Comparison of ENCODE assay signal across 1 cellular context in genomic region chr16:79673635-79674034, GRCh38.
TF ChIP-seq lines count a peak whose summit lies in the region.

No MANE protein-coding gene starts in this region.

TF ChIP-seq in K562, 482 proteins besides CTCF, POLR2A, EP300 and RAD21 (continued from another document and continues in another):
- TF ChIP-seq AFF1 (IDR thresholded peaks at IDR 0.05; ENCODE audit: low read depth in 1 of 2, partially characterized antibody in 2 of 2) (no peak), SIX5 (IDR thresholded peaks at IDR 0.05; ENCODE audit: borderline replicate concordance in 1 of 2, insufficient read depth in 1 of 2, low read depth in 1 of 2, low read length in 2 of 2) (no peak), FOXA3 (CRISPR knock-in tag; conservative IDR thresholded peaks at IDR 0.05 in 1 of 2, IDR thresholded peaks at IDR 0.05 in 1 of 2) (no peak), ETV6 (IDR thresholded peaks at IDR 0.05; ENCODE audit: borderline replicate concordance in 1 of 2, low read depth in 2 of 2, low read length in 1 of 2) (no peak), ETV6 (CRISPR knock-in tag; IDR thresholded peaks at IDR 0.05; ENCODE audit: borderline replicate concordance) (no peak), SLC30A9 (CRISPR knock-in tag; IDR thresholded peaks at IDR 0.05) (no peak), RB1 (IDR thresholded peaks at IDR 0.05; ENCODE audit: low read depth) (no peak), MBD2 (IDR thresholded peaks at IDR 0.05; ENCODE audit: borderline replicate concordance, low read depth) (no peak), ZNF668 (CRISPR knock-in tag; IDR thresholded peaks at IDR 0.05) (no peak), CBX8 (IDR thresholded peaks at IDR 0.05; ENCODE audit: borderline replicate concordance, extremely low read depth, low read depth, low read length, poor library complexity, severe bottlenecking) (no peak), ZNF583 (CRISPR knock-in tag; IDR thresholded peaks at IDR 0.05) (no peak), ZBTB11 (CRISPR knock-in tag; IDR thresholded peaks at IDR 0.05) (peak in 1 of 3 experiments; percentile 30; a peak in 1 of 6 replicates), NKRF (IDR thresholded peaks at IDR 0.05; ENCODE audit: borderline replicate concordance) (no peak), MAFF (IDR thresholded peaks at IDR 0.05; ENCODE audit: low read length) (peak; percentile 4; the same call in 1 of the 2 replicates), CTCFL (IDR thresholded peaks at IDR 0.05; ENCODE audit: borderline replicate concordance, insufficient read depth, low read depth, low read length, poor library complexity, severe bottlenecking) (no peak), POLR3A (IDR thresholded peaks at IDR 0.05; ENCODE audit: borderline replicate concordance, extremely low read depth, insufficient read depth, insufficient read length) (no peak), HSF4 (CRISPR knock-in tag; IDR thresholded peaks at IDR 0.05; ENCODE audit: borderline replicate concordance) (no peak), NFYB (IDR thresholded peaks at IDR 0.05; ENCODE audit: extremely low read depth, insufficient read length) (no peak), ARID2 (IDR thresholded peaks at IDR 0.05) (no peak), SIRT6 (IDR thresholded peaks at IDR 0.05; ENCODE audit: low read depth, low read length) (no peak), SUPT5H (IDR thresholded peaks at IDR 0.05) (no peak), ZBTB33 (CRISPR knock-in tag; IDR thresholded peaks at IDR 0.05) (no peak), TEAD4 (IDR thresholded peaks at IDR 0.05; ENCODE audit: low read length) (0 out of 2 replicates have a peak, but pooled peaks have one; percentile 9), TEAD4 (CRISPR knock-in tag; IDR thresholded peaks at IDR 0.05; ENCODE audit: borderline replicate concordance) (no peak), LARP7 (IDR thresholded peaks at IDR 0.05) (no peak), NCOA6 (IDR thresholded peaks at IDR 0.05) (no peak), STAT5B (CRISPR knock-in tag; IDR thresholded peaks at IDR 0.05) (no peak), TEAD1 (CRISPR knock-in tag; IDR thresholded peaks at IDR 0.05) (0 out of 4 replicates have a peak, but pooled peaks of 1 of the 2 experiments have one; percentile 26), ID3 (CRISPR knock-in tag; IDR thresholded peaks at IDR 0.05) (no peak), ID3 (tag; IDR thresholded peaks at IDR 0.05) (no peak), E2F8 (IDR thresholded peaks at IDR 0.05; ENCODE audit: low read depth, partially characterized antibody) (no peak), IRF1 (CRISPR knock-in tag; IDR thresholded peaks at IDR 0.05; ENCODE audit: borderline replicate concordance) (no peak), ERF (CRISPR knock-in tag; IDR thresholded peaks at IDR 0.05) (no peak), MEIS2 (IDR thresholded peaks at IDR 0.05; ENCODE audit: partially characterized antibody) (peak; percentile 11), NUFIP1 (IDR thresholded peaks at IDR 0.05; ENCODE audit: partially characterized antibody) (no peak), L3MBTL2 (IDR thresholded peaks at IDR 0.05) (no peak), KDM5B (IDR thresholded peaks at IDR 0.05; ENCODE audit: insufficient replicate concordance, low read depth, low read length) (no peak), TRIM24 (IDR thresholded peaks at IDR 0.05) (peak in 1 of 2 experiments; percentile 79; a peak in 1 of 4 replicates), VEZF1 (CRISPR knock-in tag; IDR thresholded peaks at IDR 0.05) (no peak; the same call in 1 of the 2 replicates), ZNF778 (CRISPR knock-in tag; IDR thresholded peaks at IDR 0.05) (no peak), SREBF1 (IDR thresholded peaks at IDR 0.05; ENCODE audit: borderline replicate concordance, low read depth, low read length) (no peak), MECOM (CRISPR knock-in tag; IDR thresholded peaks at IDR 0.05) (no peak)
